In genomic region chr10:51698473-51699063, GRCh38 we compare ENCODE assay signal across 7 cellular contexts. TPM values are rescaled to one million over a fixed set of nuclear protein-coding genes. Genes with fewer than 3 reads are reported as not detected.
DNase-seq lines count a peak whose midpoint lies in the region; ATAC-seq and TF ChIP-seq lines count a peak whose summit lies in the region.

No MANE protein-coding gene starts in this region.

- H3K4me3 Mint-ChIP-seq in HFFc6, result peak overlapping the region; percentile 98
- peak overlapping the region; percentile 93 for H3K4me3 Mint-ChIP-seq in stimulated activated effector memory CD8-positive, alpha-beta T cell treated with anti-CD3 and anti-CD28 coated beads, Interleukin-12 subunit alpha, Interleukin-12 subunit beta, amount 100 ng/mL, for 72 hours

- peaks cover 27% of the 10 kb centered on the region for H3K4me1 Mint-ChIP-seq in HFFc6 (ENCODE audit: low read depth)
- H3K4me1 Mint-ChIP-seq in stimulated activated effector memory CD8-positive, alpha-beta T cell treated with anti-CD3 and anti-CD28 coated beads, Interleukin-12 subunit alpha, Interleukin-12 subunit beta, amount 100 ng/mL, for 72 hours, result peaks cover 45% of the 10 kb centered on the region

- H3K36me3 Mint-ChIP-seq in HFFc6 (ENCODE audit: low read depth), result peaks cover 18% of the 10 kb centered on the region
- H3K36me3 Mint-ChIP-seq in activated naive CD4-positive, alpha-beta T cell treated with anti-CD3 and anti-CD28 coated beads, Interleukin-2, amount 50 U/mL, for 72 hours, result peaks cover 33 to 38% of the 10 kb centered on the region in 2 donors
- peaks cover 55% of the 10 kb centered on the region for H3K36me3 Mint-ChIP-seq in stimulated activated effector memory CD8-positive, alpha-beta T cell treated with anti-CD3 and anti-CD28 coated beads, Interleukin-12 subunit alpha, Interleukin-12 subunit beta, amount 100 ng/mL, for 72 hours

- H3K36me3 ChIP-seq in iPS DF 6.9 (ENCODE audit: control insufficient read depth, insufficient read depth, low read length), result 0 out of 2 replicates have a peak, but pooled peaks cover 2% of the 10 kb centered on the region

- H3K27ac Mint-ChIP-seq in HFFc6, result peak overlapping the region; percentile 99
- peak overlapping the region; percentile 98 to 100 for H3K27ac Mint-ChIP-seq in activated naive CD4-positive, alpha-beta T cell treated with anti-CD3 and anti-CD28 coated beads, Interleukin-2, amount 50 U/mL, for 72 hours
- peak overlapping the region; percentile 100 for H3K27ac Mint-ChIP-seq in stimulated activated effector memory CD8-positive, alpha-beta T cell treated with anti-CD3 and anti-CD28 coated beads, Interleukin-12 subunit alpha, Interleukin-12 subunit beta, amount 100 ng/mL, for 72 hours

- DNase-seq in HFFc6 (no peak), iPS DF 6.9 (ENCODE audit: low read depth, low spot score) (no peak), HCEC 1CT (no peak), SHP77 treated with DMSO at 0.1 percent for 48 hours (lab: John Stamatoyannopoulos, UW) (no peak), retina (no peak)
- no peak for DNase-seq in activated naive CD4-positive, alpha-beta T cell treated with anti-CD3 and anti-CD28 coated beads, Interleukin-2, amount 50 U/mL, for 72 hours (ENCODE audit: low spot score in 2 of 2)
- DNase-seq in stimulated activated effector memory CD8-positive, alpha-beta T cell treated with anti-CD3 and anti-CD28 coated beads, Interleukin-12 subunit alpha, Interleukin-12 subunit beta, amount 100 ng/mL, for 72 hours (ENCODE audit: low spot score in 2 of 2), result no peak

- no peak for ATAC-seq in activated naive CD4-positive, alpha-beta T cell treated with anti-CD3 and anti-CD28 coated beads, Interleukin-2, amount 50 U/mL, for 72 hours
- ATAC-seq in stimulated activated effector memory CD8-positive, alpha-beta T cell treated with anti-CD3 and anti-CD28 coated beads, Interleukin-12 subunit alpha, Interleukin-12 subunit beta, amount 100 ng/mL, for 72 hours, result no peak

- no peak for TF ChIP-seq CTCF in HFFc6 (IDR thresholded peaks at IDR 0.05)

- 0 out of 2 replicates have a peak, but pooled peaks cover 2% of the 10 kb centered on the region for H3K4me1 ChIP-seq in iPS DF 6.9 (ENCODE audit: control insufficient read depth, insufficient read depth, low read length)

- H3K27me3 Mint-ChIP-seq in HFFc6 (ENCODE audit: insufficient read depth), result peaks cover 3% of the 10 kb centered on the region; the same call in 1 of the 2 replicates

- H3K4me3 ChIP-seq in iPS DF 6.9 (ENCODE audit: low read length), result peak overlapping the region; percentile 71; the same call in 1 of the 2 replicates

- H3K27me3 ChIP-seq in iPS DF 6.9 (ENCODE audit: control insufficient read depth, insufficient read depth, low read length), result no peaks in the 10 kb centered on the region

- no peak overlapping the region for H3K27ac ChIP-seq in iPS DF 6.9 (ENCODE audit: low read length)

- WGBS in iPS DF 6.9 (ENCODE audit: insufficient coverage, insufficient read length), result no CpG with 5 or more reads among the region's 8 CpGs

- no peaks in the 10 kb centered on the region for H3K9me3 ChIP-seq in iPS DF 6.9 (ENCODE audit: control insufficient read depth, insufficient read depth, low read length)

- no peaks in the 10 kb centered on the region for H3K9me3 Mint-ChIP-seq in HFFc6
- no peaks in the 10 kb centered on the region for H3K9me3 Mint-ChIP-seq in activated naive CD4-positive, alpha-beta T cell treated with anti-CD3 and anti-CD28 coated beads, Interleukin-2, amount 50 U/mL, for 72 hours
- no peaks in the 10 kb centered on the region for H3K9me3 Mint-ChIP-seq in stimulated activated effector memory CD8-positive, alpha-beta T cell treated with anti-CD3 and anti-CD28 coated beads, Interleukin-12 subunit alpha, Interleukin-12 subunit beta, amount 100 ng/mL, for 72 hours

RNA-seq across cellular contexts. Expression of gene CSTF2T, which starts 0.8 kb away (rescaled TPM):
- 10 to 100 TPM; 12.4 to 15.8 (median 15.6) TPM for total RNA-seq in HFFc6 (2021; fragmentation: NEBNext Ultra II Directional; extraction: Animal tissue kit (Norgen Biotek cat#: 25700))
- total RNA-seq in activated naive CD4-positive, alpha-beta T cell treated with anti-CD3 and anti-CD28 coated beads, Interleukin-2, amount 50 U/mL, for 72 hours, result 10 to 100 TPM; 19.8 to 31.9 TPM
